In the genomic region with DNA sequence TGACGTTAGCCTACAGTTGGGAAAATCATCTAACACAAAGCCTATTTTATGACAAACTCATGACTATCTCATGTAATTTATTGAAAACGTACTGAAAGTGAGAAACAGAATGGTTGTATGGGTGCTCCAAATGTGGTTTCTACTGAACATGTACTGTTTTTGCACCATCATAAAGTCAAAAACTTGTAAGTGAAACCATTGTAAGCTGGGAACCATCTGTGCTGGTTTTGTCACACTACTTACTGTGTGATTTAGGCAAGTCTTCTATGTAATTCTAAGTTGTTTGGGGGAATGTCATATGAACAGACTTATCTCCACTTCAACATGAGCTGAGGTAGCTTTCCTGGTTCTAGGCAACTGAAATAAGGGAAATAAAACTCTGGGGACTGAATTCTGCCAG, we compare ENCODE assay signal across 24 cellular contexts. TPM values are rescaled to one million over a fixed set of nuclear protein-coding genes. Genes with fewer than 3 reads are reported as not detected.
DNase-seq lines count a peak whose midpoint lies in the region; ATAC-seq, FAIRE-seq and TF ChIP-seq lines count a peak whose summit lies in the region.
"Had no signal": no experiment of that assay in that cellular context is flagged by ENCODE, and none has a peak within 500 bp of the region (broad histone marks: within the 10 kb centered on the region; RNA-seq: fewer than 3 reads in every experiment).

No MANE protein-coding gene starts in this region.

- FAIRE-seq in A549 (lab: Jason Lieb, UNC): peak; percentile 49
- FAIRE-seq: A204.1, D721Med, GM12892, H54 had no signal

- intact Hi-C loops in CD14-positive monocyte (cut with micrococcal nuclease): no loop called here

- peaks cover 19% of the 10 kb centered on the region for H3K4me1 Mint-ChIP-seq in CD14-positive monocyte
- H3K4me1 Mint-ChIP-seq: CD4-positive, CD25-positive, alpha-beta regulatory T cell had no signal

- no peaks in the 10 kb centered on the region for H3K79me2 ChIP-seq in MM.1S (ENCODE audit: low read length)
- H3K79me2 ChIP-seq in osteoblast (ENCODE audit: insufficient read depth, low read length): no peaks in the 10 kb centered on the region

- H3K27ac ChIP-seq in A549: no peak overlapping the region
- peak overlapping the region; percentile 22; the same call in 1 of the 2 replicates for H3K27ac ChIP-seq in MM.1S (ENCODE audit: low read length)
- no peak overlapping the region for H3K27ac ChIP-seq in osteoblast (ENCODE audit: low read depth, low read length)
- H3K27ac ChIP-seq: 22Rv1 had no signal

- TF ChIP-seq CTCF in A549 (IDR thresholded peaks at IDR 0.05): no peak
- no peak for TF ChIP-seq CTCF in MM.1S (IDR thresholded peaks at IDR 0.05; ENCODE audit: low read length)
- no peak for TF ChIP-seq CTCF in osteoblast (IDR thresholded peaks at IDR 0.05; ENCODE audit: extremely low read depth, low read depth, low read length)
- TF ChIP-seq CTCF in CD14-positive monocyte (IDR thresholded peaks at IDR 0.05): no peak

- POLR2A ChIA-PET in A549 (lab: Yijun Ruan, JAX): no interaction called here

- H3K27me3 ChIP-seq in MM.1S (replicated peaks; ENCODE audit: insufficient read depth, low read length) (no peaks in the 10 kb centered on the region), osteoblast (ENCODE audit: insufficient read depth, low read length) (peaks cover 2% of the 10 kb centered on the region)

- H3K4me3 ChIP-seq in A549 (no peak overlapping the region), MM.1S (ENCODE audit: low read length) (no peak overlapping the region), osteoblast (ENCODE audit: insufficient read depth, low read length) (no peak overlapping the region)
- H3K4me3 ChIP-seq: HAP-1 had no signal

- no peaks in the 10 kb centered on the region for H3K9me2 ChIP-seq in MM.1S (replicated peaks; ENCODE audit: insufficient read depth, low read length)

- no peak overlapping the region for H3K27ac Mint-ChIP-seq in CD14-positive monocyte
- H3K27ac Mint-ChIP-seq: CD8-positive, alpha-beta T cell; HFFc6 had no signal

- no peak for DNase-seq in A549 (ENCODE audit: low read depth in 1 of 2, low spot score in 1 of 2)
- peak; percentile 43 for DNase-seq in MM.1S
- DNase-seq in osteoblast (ENCODE audit: insufficient read length, low spot score, missing footprints): peak; percentile 60
- DNase-seq in CD14-positive monocyte (ENCODE audit: low spot score): no peak
- DNase-seq: ACHN; AML-193; C1 segment of cervical spinal cord; CD4-positive, CD25-positive, alpha-beta regulatory T cell; CD8-positive, alpha-beta T cell; DMS 273 treated with DMSO at 0.1 percent for 48 hours; DMS79; EL; GDM1; GOT3; HFFc6 had no signal

- peaks cover under 1 to 8% (median 5%) of the 10 kb centered on the region in 3 donors for H3K27me3 Mint-ChIP-seq in CD14-positive monocyte (ENCODE audit: low read depth in 3 of 3)

- no peak overlapping the region for H3K9ac ChIP-seq in MM.1S (ENCODE audit: low read length)

- H3K9me3 ChIP-seq in A549 (no peaks in the 10 kb centered on the region), MM.1S (replicated peaks; ENCODE audit: insufficient read depth, low read length) (no peaks in the 10 kb centered on the region), osteoblast (ENCODE audit: low read depth, low read length) (no peaks in the 10 kb centered on the region)
- H3K9me3 ChIP-seq: HAP-1 had no signal

- no peaks in the 10 kb centered on the region for H3K36me3 Mint-ChIP-seq in CD14-positive monocyte
- H3K36me3 Mint-ChIP-seq: CD4-positive, CD25-positive, alpha-beta regulatory T cell; CD8-positive, alpha-beta T cell had no signal

- TF ChIP-seq POLR2A in A549 (IDR thresholded peaks at IDR 0.05; ENCODE audit: low read length): no peak

- H3K4me3 Mint-ChIP-seq in CD14-positive monocyte: no peak overlapping the region
- H3K4me3 Mint-ChIP-seq: CD4-positive, CD25-positive, alpha-beta regulatory T cell; CD8-positive, alpha-beta T cell; HFFc6 had no signal

- TF ChIP-seq RAD21 in A549 (conservative IDR thresholded peaks at IDR 0.05 in 1 of 2, IDR thresholded peaks at IDR 0.05 in 1 of 2): no peak

- H3K36me3 ChIP-seq in MM.1S (replicated peaks; ENCODE audit: insufficient read depth, low read length) (no peaks in the 10 kb centered on the region), osteoblast (ENCODE audit: insufficient read depth, low read length) (no peaks in the 10 kb centered on the region)
- H3K36me3 ChIP-seq: HAP-1 had no signal

- H2AFZ ChIP-seq in MM.1S (ENCODE audit: low read length) (no peak overlapping the region), osteoblast (ENCODE audit: low read length) (no peak overlapping the region)

- ATAC-seq in A549: no peak
- ATAC-seq in GM18867 (IDR thresholded peaks at IDR 0.05; ENCODE audit: unreplicated experiment): peak; percentile 64
- no peak for ATAC-seq in GM18858 (IDR thresholded peaks at IDR 0.05; ENCODE audit: unreplicated experiment)
- no peak for ATAC-seq in GM21576 (IDR thresholded peaks at IDR 0.05; ENCODE audit: unreplicated experiment)
- ATAC-seq: CD8-positive, alpha-beta T cell had no signal

- no peak for TF ChIP-seq EP300 in A549 (IDR thresholded peaks at IDR 0.05)

- H3K4me1 ChIP-seq in A549: no peaks in the 10 kb centered on the region
- H3K4me1 ChIP-seq in MM.1S (ENCODE audit: low read length): peaks cover 15% of the 10 kb centered on the region; the same call in 1 of the 2 replicates
- peaks cover 4% of the 10 kb centered on the region for H3K4me1 ChIP-seq in osteoblast (ENCODE audit: insufficient read depth, low read length)
- H3K4me1 ChIP-seq: HAP-1 had no signal

- H3K9me3 Mint-ChIP-seq in CD14-positive monocyte: no peaks in the 10 kb centered on the region
- H3K9me3 Mint-ChIP-seq: CD4-positive, CD25-positive, alpha-beta regulatory T cell; CD8-positive, alpha-beta T cell; HFFc6 had no signal

- no peak overlapping the region for H3K4me2 ChIP-seq in A549
- H3K4me2 ChIP-seq in MM.1S (ENCODE audit: low read depth, low read length): no peak overlapping the region
- H3K4me2 ChIP-seq in osteoblast (ENCODE audit: insufficient read depth, low read length): no peak overlapping the region

- WGBS in A549 (ENCODE audit: missing lambda C conversion rate): 46% methylated on average over 2 of the region's 2 CpGs

- H4K20me1 ChIP-seq in MM.1S (ENCODE audit: insufficient read depth, low read length) (no peaks in the 10 kb centered on the region), osteoblast (ENCODE audit: insufficient read depth, low read length) (no peaks in the 10 kb centered on the region)

- CTCF ChIA-PET in A549 (lab: Yijun Ruan, JAX): interaction anchor here (0.6 to 4.2 kb wide), 7 partner anchors 8 to 819 kb away, joined by 3 to 32 read pairs (median 6); no protein-coding TSS in a partner anchor

- peaks cover 5% of the 10 kb centered on the region; the same call in 1 of the 2 replicates for H3F3A ChIP-seq in MM.1S (ENCODE audit: insufficient read depth, low read length)

TF ChIP-seq in A549, 52 proteins besides CTCF, POLR2A, EP300 and RAD21:
- no peak for TF ChIP-seq FOSB (CRISPR knock-in tag; IDR thresholded peaks at IDR 0.05)

RNA-seq across cellular contexts. Expression of gene TOR1AIP2, which starts 55.5 kb away (rescaled TPM):
- polyA plus RNA-seq in A549 (2011; rRNA removed) (35.0 and 38.3 TPM in 2 replicates), A549 (2017; fragmentation: RNase III; extraction: RNeasy Plus Mini Kit Qiagen cat#74134 plus additional on column Dnase treatment) (15.3 to 17.1 TPM (median 16.2 TPM) in 3 replicates), CD14-positive monocyte (10 to 100 TPM in 1 of 2 donors, 1 to 10 TPM in 1; 9.9 to 20.5 TPM)
- polyA plus RNA-seq in A549 (2012; cell fraction: cytosol; rRNA removed): 6.4 and 7.6 TPM in 2 replicates
- 3.4 and 6.4 TPM in 2 replicates for polyA plus RNA-seq in A549 (2012; cell fraction: nucleus; rRNA removed)
- polyA minus RNA-seq in A549 (2011; rRNA and poly(A)+ RNA removed): 79.7 and 93.7 TPM in 2 replicates
- 90.8 and 92.3 TPM in 2 replicates for total RNA-seq in osteoblast

RNA-seq across cellular contexts. Expression of gene TOR1AIP1, which starts 60.0 kb away (rescaled TPM):
- polyA plus RNA-seq in A549 (2011; rRNA removed) (38.4 and 44.4 TPM in 2 replicates), A549 (2017; fragmentation: RNase III; extraction: RNeasy Plus Mini Kit Qiagen cat#74134 plus additional on column Dnase treatment) (29.0 to 31.3 TPM (median 31.1 TPM) in 3 replicates), CD14-positive monocyte (100 to 1,000 TPM in 1 of 2 donors, 10 to 100 TPM in 1; 77.5 to 114 TPM)
- 11.0 and 11.5 TPM in 2 replicates for polyA plus RNA-seq in A549 (2012; cell fraction: cytosol; rRNA removed)
- 5.5 and 6.7 TPM in 2 replicates for polyA plus RNA-seq in A549 (2012; cell fraction: nucleus; rRNA removed)
- 16.1 and 21.6 TPM in 2 replicates for polyA minus RNA-seq in A549 (2011; rRNA and poly(A)+ RNA removed)
- total RNA-seq in osteoblast: 78.2 and 83.1 TPM in 2 replicates

Comparison
In these comparisons a context has a peak if more than half of its experiments do, and no peak if none do; other contexts are left out.
1. DNase-seq: peak in MM.1S (single experiment) and osteoblast (single experiment); none in A549 (0 of 2) and CD14-positive monocyte (single experiment).